27 cellular contexts compared by ENCODE assay signal in genomic region chr6:93828553-93828952, GRCh38.
"Had no signal": no experiment of that assay in that cellular context is flagged by ENCODE, and none has a peak within 500 bp of the region (broad histone marks: within the 10 kb centered on the region; RNA-seq: fewer than 3 reads in every experiment).

No MANE protein-coding gene starts in this region.

- H3K9me3 Mint-ChIP-seq: activated CD4-positive, alpha-beta T cell treated with anti-CD3 and anti-CD28 coated beads, Interleukin-2, amount 10 ng/mL, durations not matched to agents 7 days and 5 days had no signal

- H3K27ac Mint-ChIP-seq: activated CD4-positive, alpha-beta memory T cell treated with anti-CD3 and anti-CD28 coated beads, Interleukin-2, amount 10 ng/mL, durations not matched to agents 7 days and 5 days; activated CD4-positive, alpha-beta T cell treated with anti-CD3 and anti-CD28 coated beads, Interleukin-2, amount 10 ng/mL, durations not matched to agents 7 days and 5 days; activated naive CD4-positive, alpha-beta T cell treated with anti-CD3 and anti-CD28 coated beads, Interleukin-2, amount 10 ng/mL, durations not matched to agents 7 days and 5 days; activated naive CD4-positive, alpha-beta T cell treated with anti-CD3 and anti-CD28 coated beads, Interleukin-2, amount 50 U/mL, for 72 hours; activated naive CD8-positive, alpha-beta T cell treated with anti-CD3 and anti-CD28 coated beads, Interleukin-2, amount 10 ng/mL, durations not matched to agents 7 days and 5 days; activated T-cell treated with anti-CD3 and anti-CD28 coated beads, Interleukin-2, amount 50 U/mL, for 24 hours; activated T-cell treated with anti-CD3 and anti-CD28 coated beads, Interleukin-2, amount 50 U/mL, for 72 hours; T-helper 17 cell; T-helper 2 cell treated with Interferon-gamma antibody and Interleukin-4, amounts not matched to agents 5 μg/mL and 100 μg/mL, for 36 hours had no signal

- DNase-seq: activated CD4-positive, alpha-beta memory T cell treated with anti-CD3 and anti-CD28 coated beads, Interleukin-2, amount 10 ng/mL, durations not matched to agents 7 days and 5 days; activated CD4-positive, alpha-beta T cell treated with anti-CD3 and anti-CD28 coated beads for 1 hour; activated CD4-positive, alpha-beta T cell treated with anti-CD3 and anti-CD28 coated beads for 4 hours; activated CD4-positive, alpha-beta T cell treated with anti-CD3 and anti-CD28 coated beads, Interleukin-2, amount 10 ng/mL, durations not matched to agents 7 days and 5 days; activated CD4-positive, alpha-beta T cell treated with anti-CD3 and anti-CD28 coated beads, Interleukin-2, amount 50 U/mL, for 4 hours; activated CD8-positive, alpha-beta memory T cell treated with anti-CD3 and anti-CD28 coated beads, Interleukin-2, amount 50 U/mL, for 48 hours; activated gamma-delta T cell; activated naive CD4-positive, alpha-beta T cell; activated naive CD4-positive, alpha-beta T cell treated with anti-CD3 and anti-CD28 coated beads, Interleukin-2, amount 10 ng/mL, durations not matched to agents 7 days and 5 days; activated naive CD8-positive, alpha-beta T cell treated with anti-CD3 and anti-CD28 coated beads, Interleukin-2, amount 10 ng/mL, durations not matched to agents 7 days and 5 days; activated T-cell treated with anti-CD3 and anti-CD28 coated beads for 4 hours; activated T-cell treated with anti-CD3 and anti-CD28 coated beads, Interleukin-2, amount 50 U/mL, for 24 hours; activated T-cell treated with anti-CD3 and anti-CD28 coated beads, Interleukin-2, amount 50 U/mL, for 72 hours; amniotic stem cell; anterior cingulate cortex; brain microvascular endothelial cell; cortex of kidney; effector CD8-positive, alpha-beta T cell; foreskin fibroblast; heart left ventricle; T-helper 1 cell; T-helper 17 cell; T1000 had no signal

- H3K4me1 Mint-ChIP-seq: activated CD4-positive, alpha-beta memory T cell treated with anti-CD3 and anti-CD28 coated beads, Interleukin-2, amount 10 ng/mL, durations not matched to agents 7 days and 5 days; activated CD4-positive, alpha-beta T cell treated with anti-CD3 and anti-CD28 coated beads, Interleukin-2, amount 10 ng/mL, durations not matched to agents 7 days and 5 days; activated naive CD4-positive, alpha-beta T cell treated with anti-CD3 and anti-CD28 coated beads, Interleukin-2, amount 10 ng/mL, durations not matched to agents 7 days and 5 days; activated naive CD8-positive, alpha-beta T cell treated with anti-CD3 and anti-CD28 coated beads, Interleukin-2, amount 10 ng/mL, durations not matched to agents 7 days and 5 days; central memory CD8-positive, alpha-beta T cell; T-helper 17 cell had no signal

- H3K4me3 ChIP-seq: heart left ventricle had no signal

- H3K4me1 ChIP-seq: heart left ventricle had no signal

- H3K36me3 ChIP-seq: brain microvascular endothelial cell, heart left ventricle had no signal

- H3K4me3 Mint-ChIP-seq: activated CD4-positive, alpha-beta memory T cell treated with anti-CD3 and anti-CD28 coated beads, Interleukin-2, amount 10 ng/mL, durations not matched to agents 7 days and 5 days; activated CD4-positive, alpha-beta T cell treated with anti-CD3 and anti-CD28 coated beads, Interleukin-2, amount 10 ng/mL, durations not matched to agents 7 days and 5 days; activated naive CD4-positive, alpha-beta T cell treated with anti-CD3 and anti-CD28 coated beads, Interleukin-2, amount 10 ng/mL, durations not matched to agents 7 days and 5 days; activated naive CD8-positive, alpha-beta T cell treated with anti-CD3 and anti-CD28 coated beads, Interleukin-2, amount 10 ng/mL, durations not matched to agents 7 days and 5 days; activated T-cell treated with anti-CD3 and anti-CD28 coated beads, Interleukin-2, amount 50 U/mL, for 24 hours; activated T-cell treated with anti-CD3 and anti-CD28 coated beads, Interleukin-2, amount 50 U/mL, for 72 hours; central memory CD8-positive, alpha-beta T cell; T-helper 17 cell; T-helper 2 cell treated with Interferon-gamma antibody and Interleukin-4, amounts not matched to agents 5 μg/mL and 100 μg/mL, for 36 hours had no signal

- H3K27me3 ChIP-seq: brain microvascular endothelial cell, heart left ventricle had no signal

- H3K36me3 Mint-ChIP-seq: activated naive CD4-positive, alpha-beta T cell treated with anti-CD3 and anti-CD28 coated beads, Interleukin-2, amount 10 ng/mL, durations not matched to agents 7 days and 5 days; activated naive CD8-positive, alpha-beta T cell treated with anti-CD3 and anti-CD28 coated beads, Interleukin-2, amount 10 ng/mL, durations not matched to agents 7 days and 5 days had no signal

- H3K27me3 Mint-ChIP-seq: activated CD4-positive, alpha-beta memory T cell treated with anti-CD3 and anti-CD28 coated beads, Interleukin-2, amount 10 ng/mL, durations not matched to agents 7 days and 5 days; activated CD4-positive, alpha-beta T cell treated with anti-CD3 and anti-CD28 coated beads, Interleukin-2, amount 10 ng/mL, durations not matched to agents 7 days and 5 days; activated naive CD4-positive, alpha-beta T cell treated with anti-CD3 and anti-CD28 coated beads, Interleukin-2, amount 10 ng/mL, durations not matched to agents 7 days and 5 days; activated naive CD8-positive, alpha-beta T cell treated with anti-CD3 and anti-CD28 coated beads, Interleukin-2, amount 10 ng/mL, durations not matched to agents 7 days and 5 days; activated T-cell treated with anti-CD3 and anti-CD28 coated beads, Interleukin-2, amount 50 U/mL, for 24 hours; central memory CD8-positive, alpha-beta T cell; T-helper 17 cell had no signal

- H3K27ac ChIP-seq: brain microvascular endothelial cell, epithelial cell of prostate, heart left ventricle had no signal

- ATAC-seq: activated naive CD4-positive, alpha-beta T cell treated with anti-CD3 and anti-CD28 coated beads, Interleukin-2, amount 50 U/mL, for 72 hours; activated T-cell treated with anti-CD3 and anti-CD28 coated beads, Interleukin-2, amount 50 U/mL, for 72 hours; heart left ventricle; T-helper 17 cell had no signal
